In genomic region chr16:88790312-88791150, GRCh38 we compare ENCODE assay signal across 8 cellular contexts. TPM values are rescaled to one million over a fixed set of nuclear protein-coding genes. Genes with fewer than 3 reads are reported as not detected.
A peak's percentile ranks its signal among the peaks of the same experiment; 100 is the strongest.
DNase-seq lines count a peak whose midpoint lies in the region; ATAC-seq and TF ChIP-seq lines count a peak whose summit lies in the region.

No MANE protein-coding gene starts in this region.

- H3K9ac ChIP-seq in BLaER1: peak overlapping the region; percentile 75

- TF ChIP-seq POLR2A in right lobe of liver (IDR thresholded peaks at IDR 0.05): no peak

- H3K27ac ChIP-seq in BLaER1: peak overlapping the region; percentile 86
- no peak overlapping the region for H3K27ac ChIP-seq in right lobe of liver

- H3K4me3 ChIP-seq in BLaER1 (peak overlapping the region; percentile 64), right lobe of liver (no peak overlapping the region)

- H3K36me3 ChIP-seq in BLaER1: no peaks in the 10 kb centered on the region
- H3K36me3 ChIP-seq in right lobe of liver: no peaks in the 10 kb centered on the region

- ATAC-seq in right lobe of liver (peak in 3 of 4 donors; percentile 9 to 34 (median 26)), HG03521 (IDR thresholded peaks at IDR 0.05; ENCODE audit: unreplicated experiment) (no peak)

- peak overlapping the region; percentile 99 for H3K4me2 ChIP-seq in BLaER1

- DNase-seq in MV-4-11 (lab: John Stamatoyannopoulos, UW) (peak; percentile 72), right lobe of liver (no peak), hepatic stellate cell (ENCODE audit: low spot score) (no peak), NCI-H187 (lab: John Stamatoyannopoulos, UW) (no peak), glutamatergic neuron (no peak)
- peak; percentile 78 to 83 for DNase-seq in activated T-cell treated with anti-CD3 and anti-CD28 coated beads, Interleukin-2, amount 50 U/mL, for 48 hours

- H3K27ac Mint-ChIP-seq in glutamatergic neuron (ENCODE audit: unreplicated experiment): no peak overlapping the region

- peaks cover 96% of the 10 kb centered on the region for H3K4me1 ChIP-seq in BLaER1
- H3K4me1 ChIP-seq in right lobe of liver: peaks cover 0 to 17% (median 5%) of the 10 kb centered on the region in 4 donors

- H3K9me3 Mint-ChIP-seq in glutamatergic neuron (ENCODE audit: unreplicated experiment): no peaks in the 10 kb centered on the region

- no peak overlapping the region for H3K4me3 Mint-ChIP-seq in glutamatergic neuron (ENCODE audit: unreplicated experiment)

- 53% methylated on average over 15 of the region's 24 CpGs for WGBS in right lobe of liver (ENCODE audit: insufficient coverage, low coverage, low lambda C conversion rate, missing lambda C conversion rate)

- TF ChIP-seq CTCF in right lobe of liver (IDR thresholded peaks at IDR 0.05) (no peak), glutamatergic neuron (IDR thresholded peaks at IDR 0.05; ENCODE audit: partially characterized antibody, unreplicated experiment) (no peak)

- H3K27me3 ChIP-seq in BLaER1 (no peaks in the 10 kb centered on the region), right lobe of liver (no peaks in the 10 kb centered on the region)

- peaks cover 5% of the 10 kb centered on the region for H3K27me3 Mint-ChIP-seq in glutamatergic neuron (ENCODE audit: unreplicated experiment)

- H3K36me3 Mint-ChIP-seq in glutamatergic neuron (ENCODE audit: unreplicated experiment): no peaks in the 10 kb centered on the region

- peaks cover 4% of the 10 kb centered on the region for H3K4me1 Mint-ChIP-seq in glutamatergic neuron (ENCODE audit: low read depth, unreplicated experiment)

- H4K20me1 ChIP-seq in BLaER1: no peaks in the 10 kb centered on the region

- H3K9me3 ChIP-seq in BLaER1 (no peaks in the 10 kb centered on the region), right lobe of liver (no peaks in the 10 kb centered on the region)

- intact Hi-C loops in right lobe of liver (cut with DNase I): no loop called here

RNA-seq across cellular contexts. Expression of gene PIEZO1, which starts 5.5 kb away (rescaled TPM):
- total RNA-seq in right lobe of liver (10 to 100 TPM; 48.9 to 91.9 (median 64.4) TPM), glutamatergic neuron (ENCODE audit: unreplicated experiment) (12.3 TPM)

RNA-seq across cellular contexts. Expression of gene CDT1, which starts 13.1 kb away (rescaled TPM):
- total RNA-seq in right lobe of liver: 1 to 10 TPM in 2 of 6 experiments, under 1 TPM in 4; 0.22 to 9.6 (median 0.42) TPM
- 5.6 TPM for total RNA-seq in glutamatergic neuron (ENCODE audit: unreplicated experiment)

RNA-seq across cellular contexts. Expression of gene APRT, which starts 21.2 kb away (rescaled TPM):
- total RNA-seq in right lobe of liver: 100 to 1,000 TPM in 2 of 6 experiments, 10 to 100 TPM in 4; 61.4 to 120 (median 74.1) TPM
- total RNA-seq in glutamatergic neuron (ENCODE audit: unreplicated experiment): 54.4 TPM

Comparison
In these comparisons a context has a peak if more than half of its experiments do, and no peak if none do; other contexts are left out.
1. DNase-seq: peak in MV-4-11 (single experiment) and activated T-cell treated with anti-CD3 and anti-CD28 coated beads, Interleukin-2, amount 50 U/mL, for 48 hours (2 of 2); none in right lobe of liver (0 of 3), hepatic stellate cell (single experiment), NCI-H187 (0 of 2) and glutamatergic neuron (single experiment).